In genomic region chr17:55446581-55447205, GRCh38 we compare ENCODE assay signal across 1 cellular context.
TF ChIP-seq lines count a peak whose summit lies in the region.

No MANE protein-coding gene starts in this region.

TF ChIP-seq in HepG2, 621 proteins besides CTCF, POLR2A, EP300 and RAD21 (continued from another document and continues in another):
- TF ChIP-seq DZIP1 (CRISPR knock-in tag; IDR thresholded peaks at IDR 0.05) (no peak), ZNF260 (CRISPR knock-in tag; IDR thresholded peaks at IDR 0.05; ENCODE audit: borderline replicate concordance, low read depth) (no peak), TP53 (CRISPR knock-in tag; conservative IDR thresholded peaks at IDR 0.05) (no peak; the same call in 1 of the 2 replicates), ZNF660 (CRISPR knock-in tag; IDR thresholded peaks at IDR 0.05; ENCODE audit: borderline replicate concordance, low read depth) (no peak), PRPF4 (IDR thresholded peaks at IDR 0.05; ENCODE audit: low read depth, low read length, poor library complexity, severe bottlenecking) (no peak), ZNF136 (CRISPR knock-in tag; IDR thresholded peaks at IDR 0.05; ENCODE audit: low read depth) (no peak), TBX2 (CRISPR knock-in tag; IDR thresholded peaks at IDR 0.05; ENCODE audit: borderline replicate concordance) (peak; percentile 96), SETDB1 (CRISPR knock-in tag; IDR thresholded peaks at IDR 0.05; ENCODE audit: borderline replicate concordance) (no peak), SMAD3 (CRISPR knock-in tag; IDR thresholded peaks at IDR 0.05) (peak; percentile 95), ZFP41 (CRISPR knock-in tag; IDR thresholded peaks at IDR 0.05; ENCODE audit: borderline replicate concordance) (no peak), SP5 (CRISPR knock-in tag; IDR thresholded peaks at IDR 0.05; ENCODE audit: borderline replicate concordance, low read depth) (no peak; the same call in 1 of the 2 replicates), HOMEZ (CRISPR knock-in tag; IDR thresholded peaks at IDR 0.05; ENCODE audit: low read depth) (peak; percentile 79), CEBPZ (IDR thresholded peaks at IDR 0.05; ENCODE audit: low read length) (no peak), NRL (CRISPR knock-in tag; IDR thresholded peaks at IDR 0.05; ENCODE audit: borderline replicate concordance) (no peak), ZMYM2 (CRISPR knock-in tag; IDR thresholded peaks at IDR 0.05) (no peak), ZNF577 (CRISPR knock-in tag; IDR thresholded peaks at IDR 0.05; ENCODE audit: borderline replicate concordance, low read depth) (no peak), NFAT5 (CRISPR knock-in tag; IDR thresholded peaks at IDR 0.05) (peak; percentile 84), SNAI1 (CRISPR knock-in tag; IDR thresholded peaks at IDR 0.05; ENCODE audit: borderline replicate concordance) (no peak), ZNF737 (CRISPR knock-in tag; IDR thresholded peaks at IDR 0.05; ENCODE audit: borderline replicate concordance) (no peak), CREBL2 (CRISPR knock-in tag; IDR thresholded peaks at IDR 0.05; ENCODE audit: borderline replicate concordance) (no peak), SKIL (CRISPR knock-in tag; IDR thresholded peaks at IDR 0.05; ENCODE audit: borderline replicate concordance) (no peak; the same call in 1 of the 2 replicates), ETV6 (CRISPR knock-in tag; conservative IDR thresholded peaks at IDR 0.05) (no peak), ZNF580 (CRISPR knock-in tag; IDR thresholded peaks at IDR 0.05; ENCODE audit: borderline replicate concordance, low read depth) (no peak), MIER2 (CRISPR knock-in tag; IDR thresholded peaks at IDR 0.05) (peak; percentile 22; the same call in 1 of the 2 replicates), BORCS8-MEF2B (CRISPR knock-in tag; IDR thresholded peaks at IDR 0.05) (no peak), ZBTB37 (CRISPR knock-in tag; IDR thresholded peaks at IDR 0.05) (peak; percentile 94), SMC3 (IDR thresholded peaks at IDR 0.05; ENCODE audit: low read length) (no peak), PHF8 (CRISPR knock-in tag; IDR thresholded peaks at IDR 0.05) (no peak; the same call in 1 of the 2 replicates), ZNF432 (CRISPR knock-in tag; IDR thresholded peaks at IDR 0.05; ENCODE audit: borderline replicate concordance) (no peak), USF2 (IDR thresholded peaks at IDR 0.05; ENCODE audit: low read depth, low read length) (no peak), USF2 (CRISPR knock-in tag; IDR thresholded peaks at IDR 0.05; ENCODE audit: borderline replicate concordance) (peak; percentile 94; the same call in 1 of the 2 replicates), EED (CRISPR knock-in tag; IDR thresholded peaks at IDR 0.05) (no peak), NFIB (CRISPR knock-in tag; IDR thresholded peaks at IDR 0.05; ENCODE audit: borderline replicate concordance) (no peak), HNRNPL (IDR thresholded peaks at IDR 0.05; ENCODE audit: low read depth, low read length) (0 out of 2 replicates have a peak, but pooled peaks have one; percentile 36), IRX3 (CRISPR knock-in tag; IDR thresholded peaks at IDR 0.05; ENCODE audit: borderline replicate concordance, low read depth) (no peak), REL (CRISPR knock-in tag; conservative IDR thresholded peaks at IDR 0.05) (no peak), EEA1 (CRISPR knock-in tag; IDR thresholded peaks at IDR 0.05; ENCODE audit: borderline replicate concordance) (no peak), HOXA5 (CRISPR knock-in tag; IDR thresholded peaks at IDR 0.05) (peak; percentile 75), CBX5 (CRISPR knock-in tag; IDR thresholded peaks at IDR 0.05; ENCODE audit: borderline replicate concordance) (no peak), RXRB (CRISPR knock-in tag; IDR thresholded peaks at IDR 0.05; ENCODE audit: borderline replicate concordance) (peak; percentile 94), ZNF264 (CRISPR knock-in tag; IDR thresholded peaks at IDR 0.05) (peak; percentile 79), ZFP36 (IDR thresholded peaks at IDR 0.05; ENCODE audit: borderline replicate concordance, low read depth, low read length, partially characterized antibody) (peak; percentile 59)
